In genomic region chr1:148386031-148386398, GRCh38 we compare ENCODE assay signal across 8 cellular contexts.
DNase-seq lines count a peak whose midpoint lies in the region; ATAC-seq, FAIRE-seq and TF ChIP-seq lines count a peak whose summit lies in the region.
"Not testable (repeated sequence)": the region's sequence is repeated elsewhere in the genome, so short reads cannot be mapped to it uniquely, and the experiment has no call there.

No MANE protein-coding gene starts in this region.

- H3K14ac ChIP-seq in H1 (ENCODE audit: insufficient read length) = not testable (repeated sequence)

- not testable (repeated sequence) for H3K9me3 ChIP-seq in CD4-positive, alpha-beta memory T cell (ENCODE audit: control insufficient read depth in 1 of 2, low read length in 2 of 2); OCI-LY3 (ENCODE audit: insufficient read depth, low read length); H1 (ENCODE audit: insufficient read depth in 2 of 2, low read depth in 1 of 2, low read length in 1 of 2)

- not testable (repeated sequence) for DNase-seq in CD4-positive, alpha-beta memory T cell; GM23338 (ENCODE audit: low spot score); activated CD8-positive, alpha-beta T cell treated with anti-CD3 and anti-CD28 coated beads for 36 hours; H1 (ENCODE audit: low read depth in 1 of 2, low spot score in 2 of 2); memory B cell (ENCODE audit: low spot score in 2 of 2); natural killer cell; stimulated activated naive B cell treated with anti-CD40 and anti-IgM and Interleukin-4, amounts not matched to agents 10 μg/mL and 1 μg/mL and 100 μg/mL, for 72 hours

- TF ChIP-seq EP300 in H1 (IDR thresholded peaks at IDR 0.05; ENCODE audit: borderline replicate concordance in 1 of 2, low read depth in 2 of 2, low read length in 2 of 2) = not testable (repeated sequence)

- not testable (repeated sequence) for H3K4me2 ChIP-seq in GM23338; H1 (ENCODE audit: insufficient read depth in 1 of 2, low read depth in 2 of 2, low read length in 2 of 2)
- peak overlapping the region; percentile 38 for H3K4me2 ChIP-seq in OCI-LY3 (ENCODE audit: low read length)

- not testable (repeated sequence) for H3K79me2 ChIP-seq in GM23338 (replicated peaks; ENCODE audit: insufficient read depth); OCI-LY3 (ENCODE audit: low read length); H1 (ENCODE audit: control insufficient read depth in 1 of 2, insufficient read depth in 2 of 2, low read length in 2 of 2)

- not testable (repeated sequence) for H3K36me3 Mint-ChIP-seq in CD4-positive, alpha-beta memory T cell; GM23338 (ENCODE audit: low read depth); activated CD8-positive, alpha-beta T cell treated with anti-CD3 and anti-CD28 coated beads for 36 hours (ENCODE audit: low read depth); memory B cell; natural killer cell; stimulated activated naive B cell treated with anti-CD40 and anti-IgM and Interleukin-4, amounts not matched to agents 10 μg/mL and 1 μg/mL and 100 μg/mL, for 72 hours

- not testable (repeated sequence) for H3K18ac ChIP-seq in H1 (ENCODE audit: extremely low read depth, low read length)

- peak overlapping the region; percentile 29 for H4K5ac ChIP-seq in H1 (ENCODE audit: insufficient read length, low read depth, low read length)

- not testable (repeated sequence) for H3K4me3 ChIP-seq in CD4-positive, alpha-beta memory T cell (ENCODE audit: low read length in 2 of 2); GM23338; OCI-LY3 (ENCODE audit: low read length); H1 (ENCODE audit: extremely low read depth in 1 of 4, insufficient read depth in 2 of 4, low read depth in 3 of 4, low read length in 4 of 4)

- not testable (repeated sequence) for H2BK20ac ChIP-seq in H1 (ENCODE audit: low read length)

- not testable (repeated sequence) for H2AFZ ChIP-seq in GM23338; OCI-LY3 (ENCODE audit: low read depth, low read length); H1 (ENCODE audit: low read length)

- not testable (repeated sequence) for H3K56ac ChIP-seq in H1 (replicated peaks; ENCODE audit: insufficient read length, low read depth, low read length)

- not testable (repeated sequence) for H2BK120ac ChIP-seq in H1 (replicated peaks; ENCODE audit: low read depth, low read length)

- H3K9ac ChIP-seq in OCI-LY3 (ENCODE audit: low read length); H1 (replicated peaks in 1 of 4; ENCODE audit: extremely low read depth in 1 of 4, low read depth in 3 of 4, low read length in 3 of 4): not testable (repeated sequence)

- H4K8ac ChIP-seq in H1 (ENCODE audit: extremely low read depth, insufficient read depth, low read length) = not testable (repeated sequence)

- H3K4me3 Mint-ChIP-seq in CD4-positive, alpha-beta memory T cell = peak overlapping the region in 2 of 8 donors; percentile 0 to 61
- H3K4me3 Mint-ChIP-seq in GM23338; activated CD8-positive, alpha-beta T cell treated with anti-CD3 and anti-CD28 coated beads for 36 hours; natural killer cell; stimulated activated naive B cell treated with anti-CD40 and anti-IgM and Interleukin-4, amounts not matched to agents 10 μg/mL and 1 μg/mL and 100 μg/mL, for 72 hours: not testable (repeated sequence)
- H3K4me3 Mint-ChIP-seq in memory B cell = peak overlapping the region; percentile 2

- WGBS in H1 (ENCODE audit: extremely low coverage in 1 of 2, insufficient coverage in 1 of 2, insufficient read length in 1 of 2, insufficient replicate concordance in 2 of 2, low coverage in 1 of 2, low lambda C conversion rate in 2 of 2, missing lambda C conversion rate in 1 of 2), 2 experiments = 85% methylated on average over 4 of the region's 4 CpGs; no CpG with 5 or more reads in 1 of the 2 experiments

- not testable (repeated sequence) for H4K20me1 ChIP-seq in GM23338 (replicated peaks; ENCODE audit: insufficient read depth); OCI-LY3 (ENCODE audit: insufficient read depth, low read length); H1 (replicated peaks in 1 of 2; ENCODE audit: control insufficient read depth in 1 of 2, insufficient read depth in 2 of 2, low read length in 2 of 2)

- not testable (repeated sequence) for H3K9me2 ChIP-seq in GM23338 (ENCODE audit: insufficient read depth)

- not testable (repeated sequence) for H3K4ac ChIP-seq in H1 (replicated peaks; ENCODE audit: insufficient read length, low read depth, low read length)

- CTCF ChIA-PET in CD4-positive, alpha-beta memory T cell (lab: Charles Lee; ENCODE audit: partially characterized antibody) = interaction anchor here (1.8 to 1.9 kb wide), 2 partner anchors 12 to 14 kb away, joined by 4 to 7 read pairs; no protein-coding TSS in a partner anchor
- CTCF ChIA-PET in activated CD8-positive, alpha-beta T cell treated with anti-CD3 and anti-CD28 coated beads for 36 hours (lab: Charles Lee) = not testable (repeated sequence)
- CTCF ChIA-PET in H1 (lab: Charles Lee; ENCODE audit: partially characterized antibody) = interaction anchor here (0.7 to 1.4 kb wide), 2 partner anchors 14 kb away, joined by 4 read pairs; no protein-coding TSS in a partner anchor

- not testable (repeated sequence) for H2AK5ac ChIP-seq in H1 (ENCODE audit: low read depth, low read length)

- H3K9me3 Mint-ChIP-seq in CD4-positive, alpha-beta memory T cell; GM23338; activated CD8-positive, alpha-beta T cell treated with anti-CD3 and anti-CD28 coated beads for 36 hours; memory B cell; natural killer cell; stimulated activated naive B cell treated with anti-CD40 and anti-IgM and Interleukin-4, amounts not matched to agents 10 μg/mL and 1 μg/mL and 100 μg/mL, for 72 hours: not testable (repeated sequence)

- H3K27ac Mint-ChIP-seq in CD4-positive, alpha-beta memory T cell = peak overlapping the region in 6 of 7 donors; percentile 5 to 98 (median 82)
- H3K27ac Mint-ChIP-seq in GM23338 (peak overlapping the region; percentile 51; the same call in 1 of the 2 replicates), memory B cell (peak overlapping the region; percentile 99), natural killer cell (peak overlapping the region; percentile 21 to 100)
- peak overlapping the region; percentile 17 for H3K27ac Mint-ChIP-seq in activated CD8-positive, alpha-beta T cell treated with anti-CD3 and anti-CD28 coated beads for 36 hours
- H3K27ac Mint-ChIP-seq in stimulated activated naive B cell treated with anti-CD40 and anti-IgM and Interleukin-4, amounts not matched to agents 10 μg/mL and 1 μg/mL and 100 μg/mL, for 72 hours = peak overlapping the region; percentile 49

- peak overlapping the region; percentile 64; the same call in 1 of the 2 replicates for H2BK5ac ChIP-seq in H1 (ENCODE audit: low read depth, low read length)

- H3K27me3 Mint-ChIP-seq in CD4-positive, alpha-beta memory T cell; activated CD8-positive, alpha-beta T cell treated with anti-CD3 and anti-CD28 coated beads for 36 hours; memory B cell; natural killer cell (ENCODE audit: low read depth in 2 of 2); stimulated activated naive B cell treated with anti-CD40 and anti-IgM and Interleukin-4, amounts not matched to agents 10 μg/mL and 1 μg/mL and 100 μg/mL, for 72 hours: not testable (repeated sequence)
- H3K27me3 Mint-ChIP-seq in GM23338 (ENCODE audit: insufficient read depth, low read depth, poor library complexity) = peaks cover 17% of the 10 kb centered on the region

- H3K4me1 ChIP-seq in CD4-positive, alpha-beta memory T cell (ENCODE audit: insufficient read depth, low read length) = peaks cover 30% of the 10 kb centered on the region
- H3K4me1 ChIP-seq in GM23338 (ENCODE audit: insufficient read depth); H1 (replicated peaks in 1 of 4; ENCODE audit: control insufficient read depth in 3 of 4, insufficient read depth in 4 of 4, low read length in 3 of 4): not testable (repeated sequence)
- H3K4me1 ChIP-seq in OCI-LY3 (ENCODE audit: low read length) = peaks cover 24% of the 10 kb centered on the region

- H3K27ac ChIP-seq in CD4-positive, alpha-beta memory T cell (ENCODE audit: low read depth, low read length); GM23338 (ENCODE audit: low read depth); OCI-LY3 (ENCODE audit: low read length); H1 (ENCODE audit: low read depth, low read length): not testable (repeated sequence)

- not testable (repeated sequence) for H2BK15ac ChIP-seq in H1 (ENCODE audit: low read length)

- H2BK12ac ChIP-seq in H1 (ENCODE audit: low read depth, low read length) = peak overlapping the region; percentile 88; the same call in 1 of the 2 replicates

- not testable (repeated sequence) for H4K91ac ChIP-seq in H1 (replicated peaks; ENCODE audit: insufficient read length, low read length)

- not testable (repeated sequence) for H3K23me2 ChIP-seq in H1 (ENCODE audit: low read depth, low read length)

- not testable (repeated sequence) for H3K36me3 ChIP-seq in CD4-positive, alpha-beta memory T cell (ENCODE audit: insufficient read depth, low read length); GM23338 (ENCODE audit: insufficient read depth); OCI-LY3 (replicated peaks; ENCODE audit: low read depth, low read length); H1 (ENCODE audit: control insufficient read depth in 2 of 4, insufficient read depth in 4 of 4, low read length in 3 of 4)

- ATAC-seq in GM23338; activated CD8-positive, alpha-beta T cell treated with anti-CD3 and anti-CD28 coated beads for 36 hours; memory B cell (ENCODE audit: low read depth); natural killer cell; stimulated activated naive B cell treated with anti-CD40 and anti-IgM and Interleukin-4, amounts not matched to agents 10 μg/mL and 1 μg/mL and 100 μg/mL, for 72 hours (replicated peaks): not testable (repeated sequence)

- not testable (repeated sequence) for TF ChIP-seq RAD21 in H1 (IDR thresholded peaks at IDR 0.05 in 1 of 2, conservative IDR thresholded peaks at IDR 0.05 in 1 of 2; ENCODE audit: low read depth in 2 of 2, low read length in 2 of 2)

- not testable (repeated sequence) for FAIRE-seq in H1 (lab: Jason Lieb, UNC)

- not testable (repeated sequence) for H3F3A ChIP-seq in GM23338 (replicated peaks; ENCODE audit: low read depth)

- not testable (repeated sequence) for H3K23ac ChIP-seq in H1 (ENCODE audit: insufficient read length)

- H3K4me1 Mint-ChIP-seq in CD4-positive, alpha-beta memory T cell = peaks cover 23 to 41% (median 31%) of the 10 kb centered on the region in 4 donors
- H3K4me1 Mint-ChIP-seq in GM23338 (peaks cover 15% of the 10 kb centered on the region), memory B cell (peaks cover 36% of the 10 kb centered on the region), natural killer cell (peaks cover 12 to 50% of the 10 kb centered on the region in 2 donors)
- H3K4me1 Mint-ChIP-seq in activated CD8-positive, alpha-beta T cell treated with anti-CD3 and anti-CD28 coated beads for 36 hours (ENCODE audit: low read depth) = peaks cover 27% of the 10 kb centered on the region
- H3K4me1 Mint-ChIP-seq in stimulated activated naive B cell treated with anti-CD40 and anti-IgM and Interleukin-4, amounts not matched to agents 10 μg/mL and 1 μg/mL and 100 μg/mL, for 72 hours = peaks cover 34 to 52% of the 10 kb centered on the region in 2 donors

- intact Hi-C loops in CD4-positive, alpha-beta memory T cell (cut with micrococcal nuclease); activated CD8-positive, alpha-beta T cell treated with anti-CD3 and anti-CD28 coated beads for 36 hours (cut with micrococcal nuclease): not testable (repeated sequence)
- intact Hi-C loops in natural killer cell (cut with micrococcal nuclease) = loop anchor here (10.0 kb wide), 1 partner anchor 49 kb away; no protein-coding TSS in a partner anchor

- H3K79me1 ChIP-seq in H1 (ENCODE audit: low read depth, low read length) = not testable (repeated sequence)

- POLR2A ChIA-PET in CD4-positive, alpha-beta memory T cell (lab: Charles Lee; ENCODE audit: partially characterized antibody) = interaction anchor here (4.5 kb wide), 1 partner anchor 11 kb away, joined by 98 read pairs; no protein-coding TSS in a partner anchor
- POLR2A ChIA-PET in activated CD8-positive, alpha-beta T cell treated with anti-CD3 and anti-CD28 coated beads for 36 hours (lab: Charles Lee) = interaction anchor here (0.7 to 6.2 kb wide), 2 partner anchors 11 to 16 kb away, joined by 3 to 82 read pairs; no protein-coding TSS in a partner anchor
- POLR2A ChIA-PET in H1 (lab: Charles Lee; ENCODE audit: partially characterized antibody) = interaction anchor here (0.8 kb wide), 1 partner anchor 52 kb away, joined by 4 read pairs; no protein-coding TSS in a partner anchor

- not testable (repeated sequence) for TF ChIP-seq POLR2A in H1 (IDR thresholded peaks at IDR 0.05; ENCODE audit: control extremely low read depth in 1 of 2, low read depth in 2 of 2, low read length in 2 of 2)

- not testable (repeated sequence) for H3K27me3 ChIP-seq in CD4-positive, alpha-beta memory T cell (ENCODE audit: insufficient read depth, low read length); OCI-LY3 (ENCODE audit: low read depth, low read length); H1 (replicated peaks in 1 of 4; ENCODE audit: control insufficient read depth in 3 of 4, extremely low read depth in 1 of 4, insufficient read depth in 3 of 4, low read length in 3 of 4)
- H3K27me3 ChIP-seq in GM23338 (ENCODE audit: insufficient read depth) = peaks cover 13% of the 10 kb centered on the region; the same call in 1 of the 2 replicates

- TF ChIP-seq CTCF in GM23338 (conservative IDR thresholded peaks at IDR 0.05; ENCODE audit: low read depth in 2 of 2); OCI-LY3 (IDR thresholded peaks at IDR 0.05; ENCODE audit: low read depth, low read length); activated CD8-positive, alpha-beta T cell treated with anti-CD3 and anti-CD28 coated beads for 36 hours (IDR thresholded peaks at IDR 0.05); H1 (IDR thresholded peaks at IDR 0.05; ENCODE audit: control extremely low read depth in 1 of 3, insufficient read depth in 1 of 3, low read depth in 1 of 3, low read length in 3 of 3); natural killer cell (IDR thresholded peaks at IDR 0.05): not testable (repeated sequence)

Comparison
In these comparisons a context has a peak if more than half of its experiments do, and no peak if none do; other contexts are left out.
1. H3K27ac Mint-ChIP-seq: peak in every context shown above with its lines; median percentile 99 in memory B cell; 82 in CD4-positive, alpha-beta memory T cell; 60 in natural killer cell; 51 in GM23338; 49 in stimulated activated naive B cell treated with anti-CD40 and anti-IgM and Interleukin-4, amounts not matched to agents 10 μg/mL and 1 μg/mL and 100 μg/mL, for 72 hours; 17 in activated CD8-positive, alpha-beta T cell treated with anti-CD3 and anti-CD28 coated beads for 36 hours.